ENCODE assay signal across 8 cellular contexts in the genomic region with DNA sequence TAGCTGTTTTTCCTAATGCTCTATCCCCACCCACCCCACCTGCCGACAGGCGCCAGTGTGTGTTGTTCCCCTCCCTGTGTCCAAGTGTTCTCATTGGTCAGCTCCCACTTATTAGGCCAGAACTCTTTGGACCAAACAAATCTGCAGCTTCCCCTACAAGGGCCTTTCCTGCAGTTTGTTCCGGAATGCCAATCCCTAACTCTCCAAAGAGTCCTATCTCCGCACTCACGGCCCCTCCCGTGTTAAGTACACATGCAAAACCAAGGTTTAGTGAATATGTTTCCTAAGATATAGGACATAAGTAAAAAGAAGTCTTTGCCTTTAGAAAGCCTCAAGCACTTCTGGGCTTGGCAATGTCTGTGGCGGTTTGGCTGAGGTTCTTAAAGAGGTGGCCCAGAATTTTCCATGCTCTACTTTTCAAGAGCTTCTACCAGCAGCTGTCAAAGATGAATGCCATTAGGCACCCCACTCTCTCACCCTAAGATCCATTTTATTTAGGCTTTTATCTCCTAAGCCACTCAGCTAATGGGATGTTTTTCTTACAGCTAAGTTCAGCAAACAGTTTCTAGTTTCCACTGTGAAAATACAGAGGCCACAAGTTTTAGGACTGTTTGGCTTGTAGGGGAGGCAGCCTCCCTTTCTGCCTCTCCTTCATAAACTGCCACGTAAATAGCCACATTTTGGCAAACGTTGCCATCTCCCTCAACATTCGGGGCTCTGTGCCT. TPM values are rescaled to one million over a fixed set of nuclear protein-coding genes. Genes with fewer than 3 reads are reported as not detected.
DNase-seq lines count a peak whose midpoint lies in the region; ATAC-seq and TF ChIP-seq lines count a peak whose summit lies in the region.

No MANE protein-coding gene starts in this region.

- peaks cover 42% of the 10 kb centered on the region for H3K36me3 ChIP-seq in PC-3 (ENCODE audit: low read depth, low read length)

- H3K4me1 Mint-ChIP-seq in nephron progenitor cell = peaks cover 54% of the 10 kb centered on the region

- POLR2A ChIA-PET in PC-3 (lab: Charles Lee; ENCODE audit: unreplicated experiment) = interaction anchor here (0.6 to 1.7 kb wide), 3 partner anchors 19 to 365 kb away, joined by 3 to 9 read pairs (median 5); no protein-coding TSS in a partner anchor

- peaks cover 12% of the 10 kb centered on the region for H3K9me3 Mint-ChIP-seq in nephron progenitor cell

- ATAC-seq in PC-3 (peak; percentile 31), GM21360 (IDR thresholded peaks at IDR 0.05; ENCODE audit: unreplicated experiment) (no peak)

- peak overlapping the region; percentile 85 for H3K4me2 ChIP-seq in PC-3 (ENCODE audit: low read length)

- no peaks in the 10 kb centered on the region for H3K27me3 ChIP-seq in PC-3 (ENCODE audit: low read length)

- H3K4me3 ChIP-seq in GM08714 (ENCODE audit: low read length) (peak overlapping the region; percentile 81), PC-3 (ENCODE audit: low read length) (peak overlapping the region; percentile 85)

- H3F3A ChIP-seq in PC-3 (ENCODE audit: low read length, unreplicated experiment) = no peaks in the 10 kb centered on the region

- no peak overlapping the region for H2AFZ ChIP-seq in PC-3 (ENCODE audit: low read length)

- DNase-seq in PC-3 (peak; percentile 63), epithelial cell of prostate (ENCODE audit: low read depth, low spot score) (no peak), nephron progenitor cell (no peak), activated gamma-delta T cell (lab: John Stamatoyannopoulos, UW) (no peak), NCI-H2227 treated with DMSO at 0.1 percent for 48 hours (lab: John Stamatoyannopoulos, UW) (no peak)
- DNase-seq in activated CD4-positive, CD25-positive, alpha-beta regulatory T cell treated with anti-CD3 and anti-CD28 coated beads, Interleukin-2, amount 50 U/mL, for 72 hours = no peak

- peak overlapping the region; percentile 91 for H3K27ac ChIP-seq in PC-3 (ENCODE audit: low read length)
- H3K27ac ChIP-seq in epithelial cell of prostate = peak overlapping the region; percentile 93

- H3K27me3 Mint-ChIP-seq in nephron progenitor cell (ENCODE audit: low read depth, poor library complexity) = peaks cover 3% of the 10 kb centered on the region

- H4K20me1 ChIP-seq in PC-3 (ENCODE audit: low read length) = peaks cover 58% of the 10 kb centered on the region

- CTCF ChIA-PET in PC-3 (lab: Charles Lee) = interaction anchor here (0.8 kb wide), 1 partner anchor 45 kb away, joined by 3 read pairs; no protein-coding TSS in a partner anchor

- H3K79me2 ChIP-seq in PC-3 (ENCODE audit: low read length) = peaks cover 70% of the 10 kb centered on the region

- H3K4me3 Mint-ChIP-seq in nephron progenitor cell = peak overlapping the region; percentile 90

- no peak overlapping the region for H3K27ac Mint-ChIP-seq in nephron progenitor cell

- BruUV-seq in PC-3 (replicated peaks; lab: Mats Ljungman, UMichigan) = TSS peak; percentile 77

- peak overlapping the region; percentile 100 for H3K9ac ChIP-seq in PC-3 (ENCODE audit: low read length)

- H3K9me3 ChIP-seq in PC-3 (ENCODE audit: low read length) = no peaks in the 10 kb centered on the region

- TF ChIP-seq CTCF in PC-3 (conservative IDR thresholded peaks at IDR 0.05; ENCODE audit: low read depth, low read length) (no peak), nephron progenitor cell (IDR thresholded peaks at IDR 0.05) (no peak)

- peaks cover 47% of the 10 kb centered on the region for H3K4me1 ChIP-seq in PC-3 (ENCODE audit: insufficient read depth, low read length)

- intact Hi-C loops in PC-3 (cut with micrococcal nuclease) = loop anchor here (2.0 kb wide), 1 partner anchor 32 kb away; no protein-coding TSS in a partner anchor

- H3K9me2 ChIP-seq in PC-3 (replicated peaks; ENCODE audit: low read length) = no peaks in the 10 kb centered on the region

- H3K36me3 Mint-ChIP-seq in nephron progenitor cell (ENCODE audit: low read depth) = peaks cover 43% of the 10 kb centered on the region

RNA-seq across cellular contexts. Expression of a gene that starts 1.6 kb away (rescaled TPM):
- total RNA-seq in PC-3 (2014; rRNA removed) = 134 and 170 TPM in 2 replicates

RNA-seq across cellular contexts. Expression of a gene that starts 34.0 kb away (rescaled TPM):
- total RNA-seq in PC-3 (2014; rRNA removed) = 1.0 TPM in 1 of 2 replicates, not detected in the other

RNA-seq across cellular contexts. Expression of a gene that starts 39.7 kb away (rescaled TPM):
- 20.2 and 22.5 TPM in 2 replicates for total RNA-seq in PC-3 (2014; rRNA removed)
